ENCODE assay signal across 8 cellular contexts in the genomic region with DNA sequence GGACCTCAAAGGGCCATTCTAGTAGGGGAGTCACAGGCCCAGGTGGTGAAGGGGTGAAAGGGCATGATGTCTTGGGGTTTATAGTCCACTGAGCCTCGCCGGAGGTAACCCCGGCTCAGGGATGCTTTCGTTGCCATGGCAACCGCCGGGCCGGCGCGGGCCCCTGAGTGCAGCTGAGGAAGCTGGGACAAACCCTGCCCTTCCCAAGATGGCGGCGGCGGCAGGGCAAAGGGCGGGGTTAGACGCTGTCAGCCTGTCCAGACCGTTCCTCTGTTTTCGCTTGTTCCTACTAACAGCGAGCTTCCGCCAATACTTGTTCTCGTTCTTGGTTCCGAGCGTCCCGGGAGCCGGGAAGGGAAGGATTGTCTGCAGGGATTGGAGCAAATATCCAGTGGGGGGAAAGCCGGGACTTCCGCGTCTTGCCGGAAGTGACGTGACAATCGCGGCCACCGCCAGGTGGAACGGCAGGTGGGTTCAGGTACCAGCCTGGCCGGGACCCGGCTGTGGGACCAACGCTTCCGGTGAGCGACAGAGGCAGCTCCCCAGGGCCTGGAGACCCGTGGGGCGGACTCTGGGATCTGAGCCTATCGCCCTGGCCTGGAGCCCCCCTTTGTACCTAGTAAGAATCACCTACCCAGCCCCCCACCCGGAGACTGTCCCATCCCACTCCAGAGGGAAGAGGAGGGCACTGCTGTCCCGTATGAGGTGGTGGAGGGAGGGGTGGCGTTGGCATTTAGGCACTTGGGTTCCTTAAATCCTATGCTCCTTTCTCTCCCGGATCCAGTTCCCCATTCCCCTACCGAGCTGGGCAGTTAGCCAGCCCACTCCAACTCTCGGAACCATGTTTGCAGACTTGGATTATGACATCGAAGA. TPM values are rescaled to one million over a fixed set of nuclear protein-coding genes. Genes with fewer than 3 reads are reported as not detected.
DNase-seq lines count a peak whose midpoint lies in the region; ATAC-seq, FAIRE-seq and TF ChIP-seq lines count a peak whose summit lies in the region.

A gene (plus strand): TSS at position 436 of the 873 bp plus-strand sequence. CDS start 406 bp downstream, at position 842.

- peak; percentile 54 for TF ChIP-seq POLR2A in GM12891 (IDR thresholded peaks at IDR 0.05; ENCODE audit: low read depth, low read length)

- peak; percentile 98 for FAIRE-seq in GM12891 (lab: Jason Lieb, UNC)

- no peaks in the 10 kb centered on the region for H3K36me3 Mint-ChIP-seq in natural killer cell treated with Interleukin-12 subunit alpha and Interleukin-12 subunit beta and Interleukin-15 and Interleukin-18, amount 100 ng/mL, for 72 hours

- H3K27me3 Mint-ChIP-seq in natural killer cell treated with Interleukin-12 subunit alpha and Interleukin-12 subunit beta and Interleukin-15 and Interleukin-18, amount 100 ng/mL, for 72 hours, result no peaks in the 10 kb centered on the region

- peaks cover 16 to 20% of the 10 kb centered on the region in 2 donors for H3K4me1 Mint-ChIP-seq in natural killer cell treated with Interleukin-12 subunit alpha and Interleukin-12 subunit beta and Interleukin-15 and Interleukin-18, amount 100 ng/mL, for 72 hours (ENCODE audit: low read depth in 2 of 2)

- no peaks in the 10 kb centered on the region for H3K9me3 Mint-ChIP-seq in natural killer cell treated with Interleukin-12 subunit alpha and Interleukin-12 subunit beta and Interleukin-15 and Interleukin-18, amount 100 ng/mL, for 72 hours

- DNase-seq in GM12891 (ENCODE audit: insufficient read length, low spot score) (peak; percentile 94), Kasumi-1 (lab: John Stamatoyannopoulos, UW) (peak; percentile 19 to 41), SHP77 (lab: John Stamatoyannopoulos, UW) (peak; percentile 89 to 91), activated gamma-delta T cell treated with Interleukin-2 at 50 U/mL for 16 hours (peak; percentile 68), fibroblast of the conjunctiva (ENCODE audit: low read depth) (peak; percentile 84)
- DNase-seq in natural killer cell treated with Interleukin-12 subunit alpha and Interleukin-12 subunit beta and Interleukin-15 and Interleukin-18, amount 100 ng/mL, for 72 hours (ENCODE audit: low spot score), result peak; percentile 82
- DNase-seq in stimulated activated naive CD4-positive, alpha-beta T cell (lab: John Stamatoyannopoulos, UW), result peak; percentile 68 to 89 (median 81)

- ATAC-seq in natural killer cell treated with Interleukin-12 subunit alpha and Interleukin-12 subunit beta and Interleukin-15 and Interleukin-18, amount 100 ng/mL, for 72 hours, result peak; percentile 85 to 90
- ATAC-seq in GM19397 (IDR thresholded peaks at IDR 0.05; ENCODE audit: unreplicated experiment), result no peak

- H3K27ac Mint-ChIP-seq in natural killer cell treated with Interleukin-12 subunit alpha and Interleukin-12 subunit beta and Interleukin-15 and Interleukin-18, amount 100 ng/mL, for 72 hours, result peak within 1 kb of the TSS; percentile 91 to 95

- peak within 1 kb of the TSS; percentile 92 for H3K4me3 Mint-ChIP-seq in natural killer cell treated with Interleukin-12 subunit alpha and Interleukin-12 subunit beta and Interleukin-15 and Interleukin-18, amount 100 ng/mL, for 72 hours

TF ChIP-seq in GM12891, 5 proteins besides CTCF, POLR2A, EP300 and RAD21:
- TF ChIP-seq POU2F2 (IDR thresholded peaks at IDR 0.05; ENCODE audit: low read depth, low read length) (no peak), TAF1 (IDR thresholded peaks at IDR 0.05; ENCODE audit: low read depth, low read length) (0 out of 2 replicates have a peak, but pooled peaks have one; percentile 9), PAX5 (IDR thresholded peaks at IDR 0.05; ENCODE audit: insufficient read depth, low read length, severe bottlenecking) (no peak), SPI1 (IDR thresholded peaks at IDR 0.05; ENCODE audit: low read depth, low read length) (0 out of 2 replicates have a peak, but pooled peaks have one; percentile 9), POLR2AphosphoS5 (IDR thresholded peaks at IDR 0.05; ENCODE audit: low read depth, low read length) (peak; percentile 49; the same call in 1 of the 2 replicates)

RNA-seq across cellular contexts. Expression of the gene that starts here (rescaled TPM):
- polyA plus RNA-seq in GM12891 (2012; ENCODE audit: low read depth, missing spikeins), result 9.6 TPM
- 10 to 100 TPM; 14.8 to 18.8 TPM for total RNA-seq in natural killer cell treated with Interleukin-12 subunit alpha and Interleukin-12 subunit beta and Interleukin-15 and Interleukin-18, amount 100 ng/mL, for 72 hours

Comparison
In these comparisons a context has a peak if more than half of its experiments do, and no peak if none do; other contexts are left out.
1. DNase-seq: peak in every context shown above with its lines; median percentile 94 in GM12891; 90 in SHP77; 84 in fibroblast of the conjunctiva; 82 in natural killer cell treated with Interleukin-12 subunit alpha and Interleukin-12 subunit beta and Interleukin-15 and Interleukin-18, amount 100 ng/mL, for 72 hours; 81 in stimulated activated naive CD4-positive, alpha-beta T cell; 68 in activated gamma-delta T cell treated with Interleukin-2 at 50 U/mL for 16 hours; 30 in Kasumi-1.